18 cellular contexts compared by ENCODE assay signal in genomic region chr4:189232274-189232673, GRCh38.
"Had no signal": no experiment of that assay in that cellular context is flagged by ENCODE, and none has a peak within 500 bp of the region (broad histone marks: within the 10 kb centered on the region; RNA-seq: fewer than 3 reads in every experiment).

No MANE protein-coding gene starts in this region.

- H3K4me3 ChIP-seq: SJSA1 had no signal

- H3K27me3 Mint-ChIP-seq: activated CD8-positive, alpha-beta T cell treated with anti-CD3 and anti-CD28 coated beads for 36 hours; activated naive CD4-positive, alpha-beta T cell treated with anti-CD3 and anti-CD28 coated beads, Interleukin-2, amount 50 U/mL, for 24 hours had no signal

- H3K4me1 Mint-ChIP-seq: activated naive CD4-positive, alpha-beta T cell treated with anti-CD3 and anti-CD28 coated beads, Interleukin-2, amount 50 U/mL, for 24 hours had no signal

- H3K9me3 Mint-ChIP-seq: activated naive CD4-positive, alpha-beta T cell treated with anti-CD3 and anti-CD28 coated beads, Interleukin-2, amount 50 U/mL, for 24 hours had no signal

- H3K27me3 ChIP-seq: SJSA1 had no signal

- H3K4me1 ChIP-seq: SJSA1 had no signal

- H3K36me3 ChIP-seq: SJSA1 had no signal

- H3K36me3 Mint-ChIP-seq: activated naive CD4-positive, alpha-beta T cell treated with anti-CD3 and anti-CD28 coated beads, Interleukin-2, amount 50 U/mL, for 24 hours had no signal

- H3K27ac ChIP-seq: SJSA1 had no signal

- H3K27ac Mint-ChIP-seq: activated CD8-positive, alpha-beta T cell treated with anti-CD3 and anti-CD28 coated beads for 36 hours; activated naive CD4-positive, alpha-beta T cell treated with anti-CD3 and anti-CD28 coated beads, Interleukin-2, amount 50 U/mL, for 24 hours had no signal

- DNase-seq: activated CD4-positive, alpha-beta T cell treated with anti-CD3 and anti-CD28 coated beads for 4 hours; activated CD8-positive, alpha-beta memory T cell treated with anti-CD3 and anti-CD28 coated beads, Interleukin-2, amount 50 U/mL, for 4 hours; activated CD8-positive, alpha-beta T cell treated with anti-CD3 and anti-CD28 coated beads for 36 hours; activated T-cell treated with anti-CD3 and anti-CD28 coated beads, Interleukin-2, amount 50 U/mL, for 1 hour; amygdala; central memory CD4-positive, alpha-beta T cell; NCI-H1105 treated with DMSO at 0.1 percent for 48 hours; NCI-H1436 treated with DMSO at 0.1 percent for 48 hours; NCI-H187; NCI-H2081; NCI-H524; PC-3; SHP77; SW 1271 had no signal

- H3K4me3 Mint-ChIP-seq: activated CD8-positive, alpha-beta T cell treated with anti-CD3 and anti-CD28 coated beads for 36 hours; activated naive CD4-positive, alpha-beta T cell treated with anti-CD3 and anti-CD28 coated beads, Interleukin-2, amount 50 U/mL, for 24 hours had no signal

- ATAC-seq: activated CD4-positive, CD25-positive, alpha-beta regulatory T cell treated with anti-CD3 and anti-CD28 coated beads, Interleukin-2, amount 50 U/mL, for 24 hours; activated CD8-positive, alpha-beta T cell treated with anti-CD3 and anti-CD28 coated beads for 36 hours; PC-3; SK-N-SH treated with all-trans-retinoic acid at 6 μM for 48 hours had no signal
